ENCODE assay signal across 19 cellular contexts in genomic region chr18:76759056-76759455, GRCh38.
DNase-seq lines count a peak whose midpoint lies in the region; ATAC-seq and TF ChIP-seq lines count a peak whose summit lies in the region.
"Had no signal": no experiment of that assay in that cellular context is flagged by ENCODE, and none has a peak within 500 bp of the region (broad histone marks: within the 10 kb centered on the region; RNA-seq: fewer than 3 reads in every experiment).

No MANE protein-coding gene starts in this region.

- CTCF ChIA-PET in Panc1 (lab: Charles Lee): no interaction called here

- no peaks in the 10 kb centered on the region for H3K4me1 Mint-ChIP-seq in osteocyte (ENCODE audit: unreplicated experiment)
- peaks cover 14% of the 10 kb centered on the region for H3K4me1 Mint-ChIP-seq in T-helper 2 cell treated with Interferon-gamma antibody and Interleukin-4, amounts not matched to agents 5 μg/mL and 100 μg/mL, for 36 hours (ENCODE audit: low read depth)
- H3K4me1 Mint-ChIP-seq in natural killer cell: peaks cover 21 to 23% of the 10 kb centered on the region in 2 donors

- peak; percentile 32; the same call in 1 of the 2 replicates for ATAC-seq in Panc1
- peak; percentile 23 for ATAC-seq in esophagus mucosa
- ATAC-seq in right lobe of liver: no peak
- ATAC-seq in natural killer cell: no peak
- ATAC-seq: A549 had no signal

- TF ChIP-seq CTCF in Panc1 (IDR thresholded peaks at IDR 0.05) (no peak), osteocyte (IDR thresholded peaks at IDR 0.05) (no peak), right lobe of liver (IDR thresholded peaks at IDR 0.05) (no peak), natural killer cell (IDR thresholded peaks at IDR 0.05) (no peak)

- no peaks in the 10 kb centered on the region for H3K9me3 ChIP-seq in Panc1 (ENCODE audit: control insufficient read depth, insufficient read depth, low read depth, low read length)
- H3K9me3 ChIP-seq in right lobe of liver: no peaks in the 10 kb centered on the region
- H3K9me3 ChIP-seq: A549 had no signal

- in situ Hi-C loops in Panc1 (cut with HindIII; ENCODE audit: low pct_unique_long_range_greater_than_20kb, low sequenced_read_pairs): no loop called here

- BruUV-seq in Panc1 (replicated peaks; lab: Mats Ljungman, UMichigan): no TSS peak

- H3K27me3 Mint-ChIP-seq in osteocyte (ENCODE audit: unreplicated experiment) (peaks cover 15% of the 10 kb centered on the region), natural killer cell (ENCODE audit: low read depth in 2 of 2) (peaks cover 0 to 11% of the 10 kb centered on the region in 2 donors)
- peaks cover 7% of the 10 kb centered on the region for H3K27me3 Mint-ChIP-seq in T-helper 2 cell treated with Interferon-gamma antibody and Interleukin-4, amounts not matched to agents 5 μg/mL and 100 μg/mL, for 36 hours (ENCODE audit: low read depth)

- H3K27me3 ChIP-seq in Panc1 (ENCODE audit: control insufficient read depth, insufficient read depth, low read length): no peaks in the 10 kb centered on the region
- no peaks in the 10 kb centered on the region for H3K27me3 ChIP-seq in right lobe of liver

- DNase-seq in Panc1 (ENCODE audit: low read depth, low spot score) (no peak), osteocyte (ENCODE audit: extremely low spot score, unreplicated experiment) (peak; percentile 82), islet precursor cell (no peak), right lobe of liver (no peak), natural killer cell (no peak)
- no peak for DNase-seq in T-helper 2 cell treated with Interferon-gamma antibody and Interleukin-4, amounts not matched to agents 5 μg/mL and 100 μg/mL, for 36 hours (ENCODE audit: low spot score)
- DNase-seq: 8988T; C1 segment of cervical spinal cord; Calu3; CD4-positive, alpha-beta memory T cell; COR-L47; DMS53; DMS79 treated with DMSO at 0.1 percent for 48 hours; GF-D8; GOT3; H7; HCEC 1CT had no signal

- H3K27ac Mint-ChIP-seq in osteocyte (ENCODE audit: unreplicated experiment) (no peak overlapping the region), natural killer cell (no peak overlapping the region)
- H3K27ac Mint-ChIP-seq in T-helper 2 cell treated with Interferon-gamma antibody and Interleukin-4, amounts not matched to agents 5 μg/mL and 100 μg/mL, for 36 hours: no peak overlapping the region

- H3K4me3 ChIP-seq in Panc1 (ENCODE audit: low read depth in 2 of 2, low read length in 2 of 2): no peak overlapping the region
- no peak overlapping the region for H3K4me3 ChIP-seq in right lobe of liver
- H3K4me3 ChIP-seq: A549 had no signal

- POLR2A ChIA-PET in Panc1 (lab: Charles Lee): no interaction called here

- H3K36me3 ChIP-seq in Panc1 (ENCODE audit: control insufficient read depth, insufficient read depth, low read length): no peaks in the 10 kb centered on the region
- no peaks in the 10 kb centered on the region for H3K36me3 ChIP-seq in right lobe of liver

- no CpG with 5 or more reads among the region's 24 CpGs for WGBS in right lobe of liver (ENCODE audit: insufficient coverage, low coverage, low lambda C conversion rate, missing lambda C conversion rate)

- intact Hi-C loops in Panc1 (cut with micrococcal nuclease; ENCODE audit: unreplicated experiment) (no loop called here), right lobe of liver (cut with DNase I) (no loop called here), natural killer cell (cut with micrococcal nuclease) (no loop called here)

- H3K27ac ChIP-seq in Panc1 (ENCODE audit: low read length) (no peak overlapping the region), right lobe of liver (no peak overlapping the region)
- H3K27ac ChIP-seq: A549 had no signal

- H3K4me3 Mint-ChIP-seq in osteocyte (ENCODE audit: unreplicated experiment) (no peak overlapping the region), natural killer cell (no peak overlapping the region)
- H3K4me3 Mint-ChIP-seq in T-helper 2 cell treated with Interferon-gamma antibody and Interleukin-4, amounts not matched to agents 5 μg/mL and 100 μg/mL, for 36 hours: no peak overlapping the region
- H3K4me3 Mint-ChIP-seq: CD4-positive, alpha-beta memory T cell had no signal

- H3K4me1 ChIP-seq in Panc1 (ENCODE audit: control insufficient read depth, insufficient read depth, low read length): no peaks in the 10 kb centered on the region
- H3K4me1 ChIP-seq in right lobe of liver: no peaks in the 10 kb centered on the region
- H3K4me1 ChIP-seq: A549 had no signal

- no peaks in the 10 kb centered on the region for H3K36me3 Mint-ChIP-seq in osteocyte (ENCODE audit: unreplicated experiment)
- no peaks in the 10 kb centered on the region for H3K36me3 Mint-ChIP-seq in T-helper 2 cell treated with Interferon-gamma antibody and Interleukin-4, amounts not matched to agents 5 μg/mL and 100 μg/mL, for 36 hours (ENCODE audit: low read depth)
- H3K36me3 Mint-ChIP-seq in natural killer cell: no peaks in the 10 kb centered on the region
- H3K36me3 Mint-ChIP-seq: CD4-positive, alpha-beta memory T cell had no signal

- H3K9me3 Mint-ChIP-seq in osteocyte (ENCODE audit: unreplicated experiment) (no peaks in the 10 kb centered on the region), natural killer cell (no peaks in the 10 kb centered on the region)
- H3K9me3 Mint-ChIP-seq in T-helper 2 cell treated with Interferon-gamma antibody and Interleukin-4, amounts not matched to agents 5 μg/mL and 100 μg/mL, for 36 hours: peaks cover 6% of the 10 kb centered on the region

- TF ChIP-seq POLR2A in right lobe of liver (IDR thresholded peaks at IDR 0.05): no peak

Comparison
In these comparisons a context has a peak if more than half of its experiments do, and no peak if none do; other contexts are left out.
1. ATAC-seq: peak in Panc1 (single experiment) and esophagus mucosa (single experiment); none in right lobe of liver (0 of 4) and natural killer cell (0 of 3).